Comparison of ENCODE assay signal across 24 cellular contexts in the genomic region with DNA sequence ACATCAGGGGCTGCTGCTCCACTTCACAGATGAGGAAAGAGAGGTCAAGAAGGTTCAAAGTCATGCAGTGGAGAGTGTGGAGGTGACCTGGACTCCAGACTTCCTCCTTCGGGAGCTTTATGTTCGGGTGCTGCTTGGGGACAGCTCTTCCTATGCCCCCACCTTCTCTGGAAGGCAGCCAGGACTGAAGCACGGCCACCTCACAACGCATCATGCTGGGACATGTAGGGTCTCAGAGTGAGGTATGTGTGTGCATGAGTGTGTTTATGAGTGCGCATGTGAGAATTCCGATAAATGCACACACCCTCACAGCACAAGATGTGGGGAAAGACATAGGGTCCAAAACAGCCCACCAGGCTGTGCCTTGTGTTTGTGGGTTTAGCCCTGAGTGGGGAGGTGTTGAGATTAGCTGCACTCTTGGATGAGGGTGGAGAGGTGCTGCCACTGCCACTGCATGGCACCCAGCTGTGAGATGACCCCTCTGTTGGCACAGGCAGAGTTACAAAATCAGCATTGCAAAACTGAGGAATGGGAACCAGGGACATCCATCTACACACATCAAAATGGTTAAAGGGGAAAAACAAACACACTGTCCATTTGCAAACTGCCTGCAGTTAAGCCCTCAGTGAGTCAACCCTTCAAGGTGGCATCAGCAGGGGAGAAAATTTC.
A peak's percentile ranks its signal among the peaks of the same experiment; 100 is the strongest.
DNase-seq lines count a peak whose midpoint lies in the region; ATAC-seq and TF ChIP-seq lines count a peak whose summit lies in the region.
"Had no signal": no experiment of that assay in that cellular context is flagged by ENCODE, and none has a peak within 500 bp of the region (broad histone marks: within the 10 kb centered on the region; RNA-seq: fewer than 3 reads in every experiment).

No MANE protein-coding gene starts in this region.

- no peaks in the 10 kb centered on the region for H3K27me3 ChIP-seq in endodermal cell (ENCODE audit: control insufficient read depth, insufficient read depth, low read length, poor library complexity, severe bottlenecking)
- H3K27me3 ChIP-seq: cardiac muscle cell had no signal

- H3K4me1 Mint-ChIP-seq in endodermal cell = no peaks in the 10 kb centered on the region
- H3K4me1 Mint-ChIP-seq: mesothelial cell of epicardium; nephron; stimulated activated naive CD8-positive, alpha-beta T cell treated with anti-CD3 and anti-CD28 coated beads, Interleukin-15, amount 100 ng/mL, for 72 hours had no signal

- peak; percentile 42 for DNase-seq in SIG-M5 treated with dmso at 0.1 percent for 504 hours (lab: John Stamatoyannopoulos, UW; ENCODE audit: unreplicated experiment)
- no peak for DNase-seq in SIG-M5 (lab: John Stamatoyannopoulos, UW)
- peak; percentile 31 for DNase-seq in LHCN-M2 (ENCODE audit: low read depth)
- DNase-seq in endodermal cell = peak; percentile 47
- peak; percentile 33 for DNase-seq in sciatic nerve (ENCODE audit: low spot score)
- DNase-seq in activated naive CD4-positive, alpha-beta T cell treated with anti-CD3 and anti-CD28 coated beads, Interleukin-2, amount 50 U/mL, for 72 hours (ENCODE audit: low spot score in 2 of 2) = no peak
- no peak for DNase-seq in mucosa of descending colon
- DNase-seq: activated CD8-positive, alpha-beta T cell treated with anti-CD3 and anti-CD28 coated beads for 36 hours; amygdala; Calu3; erythroblast; NCI-H1417; NCI-H510A; stimulated activated CD4-positive, alpha-beta T cell treated with anti-CD3 and anti-CD28 coated beads, Interleukin-4, amount 100 ng/mL, for 4 hours; stimulated activated naive CD8-positive, alpha-beta T cell treated with anti-CD3 and anti-CD28 coated beads, Interleukin-15, amount 100 ng/mL, for 72 hours; trophoblast cell had no signal

- H3K4me1 ChIP-seq in endodermal cell (ENCODE audit: control insufficient read depth, insufficient read depth, low read length) (no peaks in the 10 kb centered on the region), mucosa of descending colon (ENCODE audit: low read depth) (no peaks in the 10 kb centered on the region)
- H3K4me1 ChIP-seq: prostate gland had no signal

- H3K4me3 ChIP-seq in endodermal cell (ENCODE audit: low read length) (no peak overlapping the region), mucosa of descending colon (no peak overlapping the region)
- H3K4me3 ChIP-seq: cardiac muscle cell, prostate gland, smooth muscle cell had no signal

- H3K36me3 ChIP-seq in endodermal cell (ENCODE audit: control insufficient read depth, insufficient read depth, low read length) = no peaks in the 10 kb centered on the region
- H3K36me3 ChIP-seq in mucosa of descending colon (ENCODE audit: low read depth) = no peaks in the 10 kb centered on the region
- H3K36me3 ChIP-seq: cardiac muscle cell, prostate gland had no signal

- H3K36me3 Mint-ChIP-seq in endodermal cell (ENCODE audit: low read depth) = no peaks in the 10 kb centered on the region
- no peaks in the 10 kb centered on the region for H3K36me3 Mint-ChIP-seq in activated naive CD4-positive, alpha-beta T cell treated with anti-CD3 and anti-CD28 coated beads, Interleukin-2, amount 50 U/mL, for 72 hours
- H3K36me3 Mint-ChIP-seq: mesothelial cell of epicardium had no signal

- peaks cover 10% of the 10 kb centered on the region for H3K27me3 Mint-ChIP-seq in endodermal cell (ENCODE audit: insufficient read depth)
- H3K27me3 Mint-ChIP-seq: activated CD8-positive, alpha-beta T cell treated with anti-CD3 and anti-CD28 coated beads for 36 hours; stimulated activated naive CD8-positive, alpha-beta T cell treated with anti-CD3 and anti-CD28 coated beads, Interleukin-15, amount 100 ng/mL, for 72 hours had no signal

- H3K9me3 Mint-ChIP-seq in endodermal cell = peaks cover 16% of the 10 kb centered on the region
- no peaks in the 10 kb centered on the region for H3K9me3 Mint-ChIP-seq in activated naive CD4-positive, alpha-beta T cell treated with anti-CD3 and anti-CD28 coated beads, Interleukin-2, amount 50 U/mL, for 72 hours

- intact Hi-C loops in sciatic nerve (cut with DNase I) (no loop called here), mucosa of descending colon (cut with DNase I, micrococcal nuclease) (no loop called here)

- no peak overlapping the region for H3K4me3 Mint-ChIP-seq in endodermal cell
- H3K4me3 Mint-ChIP-seq: activated CD8-positive, alpha-beta T cell treated with anti-CD3 and anti-CD28 coated beads for 36 hours; mesothelial cell of epicardium; nephron; stimulated activated naive CD8-positive, alpha-beta T cell treated with anti-CD3 and anti-CD28 coated beads, Interleukin-15, amount 100 ng/mL, for 72 hours had no signal

- H3K27ac ChIP-seq in endodermal cell (ENCODE audit: low read depth, low read length) = no peak overlapping the region
- H3K27ac ChIP-seq: 22Rv1, cardiac muscle cell, prostate gland, RWPE1 had no signal

- H3K9me3 ChIP-seq in endodermal cell (ENCODE audit: control insufficient read depth, low read length) = peaks cover 7% of the 10 kb centered on the region
- no peaks in the 10 kb centered on the region for H3K9me3 ChIP-seq in mucosa of descending colon
- H3K9me3 ChIP-seq: prostate gland had no signal

- no peak overlapping the region for H3K27ac Mint-ChIP-seq in endodermal cell
- H3K27ac Mint-ChIP-seq in activated naive CD4-positive, alpha-beta T cell treated with anti-CD3 and anti-CD28 coated beads, Interleukin-2, amount 50 U/mL, for 72 hours = no peak overlapping the region
- H3K27ac Mint-ChIP-seq: activated CD8-positive, alpha-beta T cell treated with anti-CD3 and anti-CD28 coated beads for 36 hours; mesothelial cell of epicardium; nephron; stimulated activated naive CD8-positive, alpha-beta T cell treated with anti-CD3 and anti-CD28 coated beads, Interleukin-15, amount 100 ng/mL, for 72 hours had no signal

- whole genome bisulfite sequencing in endodermal cell (ENCODE audit: insufficient coverage in 1 of 2, insufficient read length in 1 of 2), 2 experiments = 67 to 81% methylated on average over 1 to 6 of the region's 6 CpGs

- H3K9ac ChIP-seq in endodermal cell (ENCODE audit: extremely low read depth, low read length, poor library complexity, severe bottlenecking) = no peak overlapping the region

- TF ChIP-seq CTCF in endodermal cell (conservative IDR thresholded peaks at IDR 0.05) = no peak
- TF ChIP-seq CTCF in mucosa of descending colon (IDR thresholded peaks at IDR 0.05) = no peak

- ATAC-seq in sciatic nerve (no peak), GM19452 (IDR thresholded peaks at IDR 0.05; ENCODE audit: unreplicated experiment) (no peak), mucosa of descending colon (no peak)
- ATAC-seq in activated naive CD4-positive, alpha-beta T cell treated with anti-CD3 and anti-CD28 coated beads, Interleukin-2, amount 50 U/mL, for 72 hours = no peak
- ATAC-seq: activated CD8-positive, alpha-beta T cell treated with anti-CD3 and anti-CD28 coated beads for 36 hours; stimulated activated naive CD8-positive, alpha-beta T cell treated with anti-CD3 and anti-CD28 coated beads, Interleukin-15, amount 100 ng/mL, for 72 hours had no signal

Comparison
In these comparisons a context has a peak if more than half of its experiments do, and no peak if none do; other contexts are left out.
1. DNase-seq: peak in SIG-M5 treated with dmso at 0.1 percent for 504 hours (single experiment), LHCN-M2 (single experiment), endodermal cell (single experiment) and sciatic nerve (single experiment); none in SIG-M5 (single experiment), activated naive CD4-positive, alpha-beta T cell treated with anti-CD3 and anti-CD28 coated beads, Interleukin-2, amount 50 U/mL, for 72 hours (0 of 2) and mucosa of descending colon (0 of 3).